In genomic region chr2:240674461-240675184, GRCh38 we compare ENCODE assay signal across 14 cellular contexts. TPM values are rescaled to one million over a fixed set of nuclear protein-coding genes. Genes with fewer than 3 reads are reported as not detected.
"Had no signal": no experiment of that assay in that cellular context is flagged by ENCODE, and none has a peak within 500 bp of the region (broad histone marks: within the 10 kb centered on the region; RNA-seq: fewer than 3 reads in every experiment).

No MANE protein-coding gene starts in this region.

RNA-seq across cellular contexts. Expression of gene AQP12B, which starts 8.1 kb away (rescaled TPM):
- total RNA-seq: activated CD4-positive, alpha-beta T cell treated with anti-CD3 and anti-CD28 coated beads for 36 hours; activated CD8-positive, alpha-beta T cell treated with anti-CD3 and anti-CD28 coated beads, Interleukin-2, amount 10 ng/mL, durations not matched to agents 7 days and 5 days; cardiac muscle cell; cerebellum; endothelial cell of umbilical vein; kidney; lower leg skin; occipital lobe; right lobe of liver; skeletal muscle tissue; testis had no signal
- polyA plus RNA-seq: cardiac muscle cell, endothelial cell of umbilical vein, esophagus, neural cell had no signal

RNA-seq across cellular contexts. Expression of gene AQP12A, which starts 17.0 kb away (rescaled TPM):
- total RNA-seq: activated CD4-positive, alpha-beta T cell treated with anti-CD3 and anti-CD28 coated beads for 36 hours; activated CD8-positive, alpha-beta T cell treated with anti-CD3 and anti-CD28 coated beads, Interleukin-2, amount 10 ng/mL, durations not matched to agents 7 days and 5 days; cardiac muscle cell; cerebellum; endothelial cell of umbilical vein; kidney; lower leg skin; occipital lobe; right lobe of liver; skeletal muscle tissue; testis; transverse colon had no signal
- polyA plus RNA-seq: cardiac muscle cell, endothelial cell of umbilical vein, esophagus, neural cell had no signal
